Comparison of ENCODE assay signal across 23 cellular contexts in genomic region chr22:49639956-49640355, GRCh38.
DNase-seq lines count a peak whose midpoint lies in the region; ATAC-seq lines count a peak whose summit lies in the region.
"Had no signal": no experiment of that assay in that cellular context is flagged by ENCODE, and none has a peak within 500 bp of the region (broad histone marks: within the 10 kb centered on the region; RNA-seq: fewer than 3 reads in every experiment).

No MANE protein-coding gene starts in this region.

- no peak overlapping the region for H2BK15ac ChIP-seq in neuronal stem cell (ENCODE audit: low read length)

- no peak overlapping the region for H4K8ac ChIP-seq in neuronal stem cell (ENCODE audit: low read depth, low read length)

- H3K27me3 Mint-ChIP-seq in stimulated activated naive B cell treated with anti-CD40 and anti-IgM and Interleukin-4, amounts not matched to agents 10 μg/mL and 1 μg/mL and 100 μg/mL, for 72 hours = no peaks in the 10 kb centered on the region
- H3K27me3 Mint-ChIP-seq: CD4-positive, alpha-beta memory T cell; CD4-positive, CD25-positive, alpha-beta regulatory T cell; CD8-positive, alpha-beta memory T cell had no signal

- H3K4me1 ChIP-seq in right cardiac atrium (ENCODE audit: control insufficient read depth, insufficient read depth, low read length) = no peaks in the 10 kb centered on the region
- peaks cover 0 to 1% of the 10 kb centered on the region in 2 donors for H3K4me1 ChIP-seq in neuronal stem cell (ENCODE audit: control insufficient read depth in 2 of 2, insufficient read depth in 1 of 2, low read depth in 1 of 2, low read length in 2 of 2)
- H3K4me1 ChIP-seq: BE2C had no signal

- H3K9me3 Mint-ChIP-seq in stimulated activated naive B cell treated with anti-CD40 and anti-IgM and Interleukin-4, amounts not matched to agents 10 μg/mL and 1 μg/mL and 100 μg/mL, for 72 hours = no peaks in the 10 kb centered on the region
- H3K9me3 Mint-ChIP-seq: CD14-positive monocyte; CD4-positive, alpha-beta memory T cell; CD4-positive, CD25-positive, alpha-beta regulatory T cell; CD8-positive, alpha-beta memory T cell had no signal

- H4K91ac ChIP-seq in neuronal stem cell (ENCODE audit: low read depth, low read length, poor library complexity) = no peak overlapping the region

- H3K14ac ChIP-seq in neuronal stem cell (ENCODE audit: low read length) = peak overlapping the region; percentile 21

- H3K36me3 Mint-ChIP-seq in stimulated activated naive B cell treated with anti-CD40 and anti-IgM and Interleukin-4, amounts not matched to agents 10 μg/mL and 1 μg/mL and 100 μg/mL, for 72 hours = peaks cover 4 to 12% of the 10 kb centered on the region in 2 donors

- intact Hi-C loops in right cardiac atrium (cut with DNase I) (loop anchor here in 1 of 4 donors (10.0 kb wide), 1 partner anchor 1065 kb away; no protein-coding TSS in a partner anchor), left cardiac atrium (cut with DNase I) (loop anchor here in 1 of 2 donors (10.0 kb wide), 1 partner anchor 1065 kb away; no protein-coding TSS in a partner anchor)

- DNase-seq in right cardiac atrium (peak in 2 of 3 donors; percentile 30 to 47), left cardiac atrium (no peak), neuronal stem cell (ENCODE audit: low spot score) (no peak), NCI-H1694 (lab: John Stamatoyannopoulos, UW) (no peak)
- no peak for DNase-seq in stimulated activated naive B cell treated with anti-CD40 and anti-IgM and Interleukin-4, amounts not matched to agents 10 μg/mL and 1 μg/mL and 100 μg/mL, for 72 hours
- DNase-seq: 8988T; ACHN; BE2C; C1 segment of cervical spinal cord; CD4-positive, alpha-beta memory T cell; CD4-positive, CD25-positive, alpha-beta regulatory T cell; CD8-positive, alpha-beta memory T cell; COR-L47; DMS 273 treated with DMSO at 0.1 percent for 48 hours; DMS153; DMS53; DMS79; DND-41; EL; GDM1 had no signal

- H3K9ac ChIP-seq in neuronal stem cell (ENCODE audit: low read depth, low read length, poor library complexity) = no peak overlapping the region
- H3K9ac ChIP-seq: BLaER1 had no signal

- peak overlapping the region; percentile 72 for H2BK120ac ChIP-seq in neuronal stem cell (ENCODE audit: low read depth, low read length)

- no peaks in the 10 kb centered on the region for H3K36me3 ChIP-seq in neuronal stem cell (replicated peaks in 1 of 2; ENCODE audit: control insufficient read depth in 2 of 2, insufficient read depth in 2 of 2, low read length in 2 of 2)
- H3K36me3 ChIP-seq: BE2C had no signal

- WGBS in right cardiac atrium = 75% methylated on average over 12 of the region's 12 CpGs
- no CpG with 5 or more reads among the region's 12 CpGs for WGBS in neuronal stem cell (ENCODE audit: extremely low coverage in 2 of 2, insufficient read length in 2 of 2, insufficient replicate concordance in 1 of 2), 2 donors

- peak overlapping the region; percentile 75 for H2BK5ac ChIP-seq in neuronal stem cell (ENCODE audit: low read length)

- H3K27ac ChIP-seq in right cardiac atrium (ENCODE audit: low read length) (no peak overlapping the region), neuronal stem cell (replicated peaks; ENCODE audit: low read length) (no peak overlapping the region)
- H3K27ac ChIP-seq: BLaER1 had no signal

- H2AK5ac ChIP-seq in neuronal stem cell (ENCODE audit: low read depth, low read length) = peak overlapping the region; percentile 92

- no peak overlapping the region for H2AFZ ChIP-seq in neuronal stem cell (ENCODE audit: low read length)

- H2BK12ac ChIP-seq in neuronal stem cell (ENCODE audit: low read length) = no peak overlapping the region

- peak overlapping the region; percentile 67 for H3K27ac Mint-ChIP-seq in stimulated activated naive B cell treated with anti-CD40 and anti-IgM and Interleukin-4, amounts not matched to agents 10 μg/mL and 1 μg/mL and 100 μg/mL, for 72 hours
- H3K27ac Mint-ChIP-seq: CD4-positive, alpha-beta memory T cell; CD4-positive, CD25-positive, alpha-beta regulatory T cell; CD8-positive, alpha-beta memory T cell had no signal

- H3K18ac ChIP-seq in neuronal stem cell (ENCODE audit: low read length) = peak overlapping the region; percentile 33

- H3K4me2 ChIP-seq in neuronal stem cell (ENCODE audit: insufficient read depth, low read length, poor library complexity, severe bottlenecking) = no peak overlapping the region

- ATAC-seq in right cardiac atrium = no peak
- no peak for ATAC-seq in left cardiac atrium
- no peak for ATAC-seq in stimulated activated naive B cell treated with anti-CD40 and anti-IgM and Interleukin-4, amounts not matched to agents 10 μg/mL and 1 μg/mL and 100 μg/mL, for 72 hours (replicated peaks)
- ATAC-seq: GM12878 had no signal

- no peak overlapping the region for H3K4me3 ChIP-seq in right cardiac atrium (ENCODE audit: low read length)
- no peak overlapping the region for H3K4me3 ChIP-seq in neuronal stem cell (ENCODE audit: low read length in 2 of 2)
- H3K4me3 ChIP-seq: BLaER1, GM12878 had no signal

- no peak overlapping the region for H3K4ac ChIP-seq in neuronal stem cell (ENCODE audit: low read length)

- H3K27me3 ChIP-seq in right cardiac atrium (ENCODE audit: control insufficient read depth, insufficient read depth) (no peaks in the 10 kb centered on the region), neuronal stem cell (ENCODE audit: control insufficient read depth in 3 of 3, insufficient read depth in 3 of 3, low read depth in 1 of 3, low read length in 3 of 3) (peaks cover 0 to 2% (median 0%) of the 10 kb centered on the region in 3 experiments)
- H3K27me3 ChIP-seq: BE2C, BLaER1 had no signal

- peaks cover 4 to 18% of the 10 kb centered on the region in 2 donors for H3K4me1 Mint-ChIP-seq in stimulated activated naive B cell treated with anti-CD40 and anti-IgM and Interleukin-4, amounts not matched to agents 10 μg/mL and 1 μg/mL and 100 μg/mL, for 72 hours
- H3K4me1 Mint-ChIP-seq: CD14-positive monocyte had no signal

- H3K9me3 ChIP-seq in right cardiac atrium (ENCODE audit: control insufficient read depth, low read length) (no peaks in the 10 kb centered on the region), neuronal stem cell (replicated peaks in 1 of 2; ENCODE audit: control insufficient read depth in 2 of 2, insufficient read depth in 1 of 2, low read depth in 1 of 2, low read length in 2 of 2) (no peaks in the 10 kb centered on the region)
- H3K9me3 ChIP-seq: BE2C, BLaER1 had no signal

- H3K23ac ChIP-seq in neuronal stem cell (ENCODE audit: low read depth, low read length, poor library complexity) = no peak overlapping the region

- H3K4me3 Mint-ChIP-seq in stimulated activated naive B cell treated with anti-CD40 and anti-IgM and Interleukin-4, amounts not matched to agents 10 μg/mL and 1 μg/mL and 100 μg/mL, for 72 hours = no peak overlapping the region
- H3K4me3 Mint-ChIP-seq: CD14-positive monocyte; CD4-positive, alpha-beta memory T cell; CD4-positive, CD25-positive, alpha-beta regulatory T cell; CD8-positive, alpha-beta memory T cell had no signal

- H3K79me1 ChIP-seq in neuronal stem cell (ENCODE audit: low read depth, low read length) = no peaks in the 10 kb centered on the region

Comparison
In these comparisons a context has a peak if more than half of its experiments do, and no peak if none do; other contexts are left out.
1. DNase-seq: peak in right cardiac atrium (2 of 3); none in left cardiac atrium (single experiment), neuronal stem cell (single experiment), stimulated activated naive B cell treated with anti-CD40 and anti-IgM and Interleukin-4, amounts not matched to agents 10 μg/mL and 1 μg/mL and 100 μg/mL, for 72 hours (single experiment) and NCI-H1694 (single experiment).